8 cellular contexts compared by ENCODE assay signal in the genomic region with DNA sequence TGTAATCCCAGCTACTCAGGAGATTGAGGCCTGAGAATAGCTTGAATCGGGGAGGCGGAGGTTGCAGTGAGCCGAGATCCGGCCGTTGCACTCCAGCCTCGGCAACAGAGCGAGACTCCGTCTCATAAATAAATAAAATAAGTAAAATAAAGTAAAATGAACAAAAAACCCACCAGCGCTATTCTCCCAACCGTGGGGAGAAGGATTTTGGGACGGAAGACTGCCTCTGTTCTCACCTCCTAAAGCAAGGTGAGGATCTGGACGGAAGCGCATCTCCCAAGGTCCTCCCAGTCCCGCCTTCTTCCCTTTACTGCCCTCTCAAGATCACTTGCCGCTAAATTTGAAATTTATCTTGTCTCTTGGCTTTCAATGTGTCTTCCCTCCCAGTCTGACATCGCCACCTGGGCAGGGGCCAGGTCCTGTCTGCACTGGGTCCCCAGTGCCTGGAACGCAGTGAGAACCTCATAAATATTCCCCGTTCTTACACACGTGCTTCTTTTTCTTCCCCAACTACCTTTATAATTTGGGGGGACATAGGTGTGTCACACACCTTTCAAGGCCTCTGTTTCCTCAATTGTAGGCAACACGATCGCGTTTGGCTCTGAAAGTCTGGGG. TPM values are rescaled to one million over a fixed set of nuclear protein-coding genes. Genes with fewer than 3 reads are reported as not detected.
DNase-seq lines count a peak whose midpoint lies in the region; FAIRE-seq and TF ChIP-seq lines count a peak whose summit lies in the region.

No MANE protein-coding gene starts in this region.

- H3K9ac ChIP-seq in endothelial cell of umbilical vein (replicated peaks; ENCODE audit: extremely low read depth, insufficient read depth, low read length), result peak overlapping the region; percentile 25

- 92% methylated on average over 22 of the region's 22 CpGs for WGBS in small intestine, 3 donors

- H3K4me1 ChIP-seq in Caco-2 (peaks cover 21% of the 10 kb centered on the region), Peyer's patch (peaks cover 0 to 44% (median 18%) of the 10 kb centered on the region in 4 donors), endothelial cell of umbilical vein (ENCODE audit: control insufficient read depth, extremely low read depth, insufficient read depth, low read length) (peaks cover 55% of the 10 kb centered on the region), small intestine (ENCODE audit: control insufficient read depth in 2 of 2, insufficient read depth in 1 of 2, low read depth in 1 of 2, low read length in 1 of 2) (peaks cover 0 to 10% of the 10 kb centered on the region in 2 donors)

- H3K4me1 Mint-ChIP-seq in Caco-2 (ENCODE audit: low read depth, unreplicated experiment), result peaks cover 12% of the 10 kb centered on the region
- H3K4me1 Mint-ChIP-seq in progenitor cell of endocrine pancreas (ENCODE audit: low read depth), result peaks cover 35% of the 10 kb centered on the region

- intact Hi-C loops in Caco-2 (cut with micrococcal nuclease; ENCODE audit: unreplicated experiment), result loop anchor here (2.0 kb wide), 1 partner anchor 17 kb away; no protein-coding TSS in a partner anchor
- intact Hi-C loops in endothelial cell of umbilical vein (cut with micrococcal nuclease), result no loop called here

- POLR2A ChIA-PET in Caco-2 (lab: Charles Lee) (no interaction called here), endothelial cell of umbilical vein (lab: Charles Lee) (no interaction called here)

- no peak for TF ChIP-seq CTCF in Caco-2 (IDR thresholded peaks at IDR 0.05; ENCODE audit: insufficient read depth in 1 of 2, low read depth in 1 of 2, low read length in 1 of 2, severe bottlenecking in 1 of 2, unreplicated experiment in 1 of 2)
- TF ChIP-seq CTCF in Peyer's patch (IDR thresholded peaks at IDR 0.05), result no peak
- no peak for TF ChIP-seq CTCF in endothelial cell of umbilical vein (IDR thresholded peaks at IDR 0.05; ENCODE audit: extremely low read depth in 1 of 2, insufficient read depth in 1 of 2, low read depth in 1 of 2, low read length in 2 of 2)
- TF ChIP-seq CTCF in progenitor cell of endocrine pancreas (IDR thresholded peaks at IDR 0.05; ENCODE audit: unreplicated experiment), result no peak

- CTCF ChIA-PET in Caco-2 (lab: Charles Lee), result no interaction called here
- CTCF ChIA-PET in endothelial cell of umbilical vein (lab: Charles Lee), result interaction anchor here (0.9 to 1.5 kb wide), 2 partner anchors 16 to 23 kb away, joined by 3 to 4 read pairs; partner anchors contain the start of gene GIPC1

- no peak overlapping the region for H2AFZ ChIP-seq in endothelial cell of umbilical vein (ENCODE audit: low read depth, low read length)

- H3K4me3 Mint-ChIP-seq in Caco-2 (ENCODE audit: unreplicated experiment) (peak overlapping the region; percentile 37), progenitor cell of endocrine pancreas (ENCODE audit: low read depth) (no peak overlapping the region)

- no peak for FAIRE-seq in endothelial cell of umbilical vein (lab: Jason Lieb, UNC)
- FAIRE-seq in small intestine (lab: Jason Lieb, UNC), result no peak

- no peaks in the 10 kb centered on the region for H3K9me1 ChIP-seq in endothelial cell of umbilical vein (replicated peaks; ENCODE audit: control insufficient read depth, extremely low read depth, insufficient read depth, low read length)

- dilution Hi-C loops in endothelial cell of umbilical vein (cut with MboI; ENCODE audit: extremely low pct_ligation_motif_present, low sequenced_read_pairs), result no loop called here

- peak overlapping the region; percentile 99 to 100 (median 100) for H3K27ac ChIP-seq in Peyer's patch
- H3K27ac ChIP-seq in endothelial cell of umbilical vein (ENCODE audit: insufficient read depth, low read depth, low read length), result peak overlapping the region; percentile 81
- peak overlapping the region in 1 of 2 donors; percentile 96 for H3K27ac ChIP-seq in small intestine (ENCODE audit: low read depth in 1 of 2, low read length in 1 of 2)

- H3K4me2 ChIP-seq in endothelial cell of umbilical vein (ENCODE audit: insufficient read depth, low read length), result no peak overlapping the region

- H3K36me3 Mint-ChIP-seq in Caco-2 (ENCODE audit: insufficient read depth, unreplicated experiment) (peaks cover 47% of the 10 kb centered on the region), progenitor cell of endocrine pancreas (ENCODE audit: insufficient read depth) (peaks cover 18% of the 10 kb centered on the region)

- no peaks in the 10 kb centered on the region for H3K27me3 ChIP-seq in Caco-2 (replicated peaks; ENCODE audit: control insufficient read depth, insufficient read depth, low read length)
- no peaks in the 10 kb centered on the region for H3K27me3 ChIP-seq in Peyer's patch
- no peaks in the 10 kb centered on the region for H3K27me3 ChIP-seq in endothelial cell of umbilical vein (ENCODE audit: control insufficient read depth in 2 of 2, insufficient read depth in 2 of 2, low read length in 2 of 2)
- H3K27me3 ChIP-seq in small intestine (ENCODE audit: control insufficient read depth in 2 of 2, insufficient read depth in 2 of 2, low read length in 2 of 2), result no peaks in the 10 kb centered on the region

- H3K4me3 ChIP-seq in Caco-2 (ENCODE audit: low read depth, low read length), result no peak overlapping the region
- H3K4me3 ChIP-seq in Peyer's patch, result peak overlapping the region in 2 of 4 donors; percentile 31 to 97
- no peak overlapping the region for H3K4me3 ChIP-seq in endothelial cell of umbilical vein (replicated peaks in 1 of 3; ENCODE audit: insufficient read depth in 1 of 3, low read depth in 1 of 3, low read length in 3 of 3)
- no peak overlapping the region for H3K4me3 ChIP-seq in small intestine (ENCODE audit: low read depth in 1 of 2, low read length in 2 of 2)

- H3K9me3 Mint-ChIP-seq in Caco-2 (ENCODE audit: unreplicated experiment), result no peaks in the 10 kb centered on the region
- H3K9me3 Mint-ChIP-seq in progenitor cell of endocrine pancreas (ENCODE audit: low read depth), result no peaks in the 10 kb centered on the region

- H3K27ac Mint-ChIP-seq in Caco-2 (ENCODE audit: unreplicated experiment) (peak overlapping the region; percentile 84), progenitor cell of endocrine pancreas (peak overlapping the region; percentile 91)

- BruUV-seq in Caco-2 (replicated peaks; lab: Mats Ljungman, UMichigan) (no TSS peak), endothelial cell of umbilical vein (replicated peaks; lab: Mats Ljungman, UMichigan) (no TSS peak)

- no peaks in the 10 kb centered on the region for H4K20me1 ChIP-seq in endothelial cell of umbilical vein (replicated peaks; ENCODE audit: control insufficient read depth, extremely low read depth, insufficient read depth, low read length)

- DNase-seq in Caco-2, result no peak
- no peak for DNase-seq in Peyer's patch
- DNase-seq in endothelial cell of umbilical vein (ENCODE audit: low read depth, low spot score), result no peak
- DNase-seq in progenitor cell of endocrine pancreas (ENCODE audit: low spot score, unreplicated experiment), result no peak
- no peak for DNase-seq in small intestine
- no peak for DNase-seq in activated CD4-positive, CD25-positive, alpha-beta regulatory T cell (lab: John Stamatoyannopoulos, UW)
- no peak for DNase-seq in NCI-H2029 treated with DMSO at 0.1 percent for 48 hours (lab: John Stamatoyannopoulos, UW)
- DNase-seq in stimulated activated CD4-positive, alpha-beta T cell treated with anti-CD3 and anti-CD28 coated beads, Interleukin-4, amount 100 ng/mL, for 4 hours, result no peak

- H3K36me3 ChIP-seq in Caco-2 (ENCODE audit: control insufficient read depth, insufficient read depth, low read length) (peaks cover 6% of the 10 kb centered on the region), Peyer's patch (peaks cover 0 to 20% (median 0%) of the 10 kb centered on the region in 3 donors), endothelial cell of umbilical vein (ENCODE audit: control insufficient read depth in 2 of 2, extremely low read depth in 1 of 2, insufficient read depth in 2 of 2, low read length in 2 of 2) (peaks cover 12 to 13% of the 10 kb centered on the region in 2 experiments), small intestine (ENCODE audit: control insufficient read depth in 2 of 2, insufficient read depth in 2 of 2, low read length in 2 of 2) (peaks cover 4 to 7% of the 10 kb centered on the region in 2 donors)

- H3K9me3 ChIP-seq in Caco-2 (no peaks in the 10 kb centered on the region), Peyer's patch (no peaks in the 10 kb centered on the region), endothelial cell of umbilical vein (replicated peaks; ENCODE audit: control insufficient read depth, insufficient read depth, low read length) (no peaks in the 10 kb centered on the region), small intestine (ENCODE audit: control insufficient read depth, low read depth) (no peaks in the 10 kb centered on the region)

- peaks cover 33% of the 10 kb centered on the region for H3K79me2 ChIP-seq in endothelial cell of umbilical vein (ENCODE audit: control insufficient read depth, insufficient read depth, low read length)

- H3K27me3 Mint-ChIP-seq in Caco-2 (ENCODE audit: insufficient read depth, unreplicated experiment), result no peaks in the 10 kb centered on the region
- H3K27me3 Mint-ChIP-seq in progenitor cell of endocrine pancreas, result no peaks in the 10 kb centered on the region

- TF ChIP-seq POLR2A in Peyer's patch (IDR thresholded peaks at IDR 0.05) (no peak), endothelial cell of umbilical vein (IDR thresholded peaks at IDR 0.05; ENCODE audit: low read depth, low read length) (no peak)

RNA-seq across cellular contexts. Expression of gene DNAJB1, which starts 1.2 kb away (rescaled TPM):
- 79.5 and 80.2 TPM in 2 replicates for total RNA-seq in Caco-2 (2022)
- 10 to 100 TPM; 34.5 to 60.2 (median 54.1) TPM for total RNA-seq in Peyer's patch
- 55.8 and 58.6 TPM in 2 replicates for total RNA-seq in endothelial cell of umbilical vein
- polyA plus RNA-seq in endothelial cell of umbilical vein, result 49.4 and 59.8 TPM in 2 replicates
- 53.9 and 57.8 TPM in 2 replicates for polyA plus RNA-seq in endothelial cell of umbilical vein (2011; cell fraction: cytosol; rRNA removed)
- 29.2 and 33.8 TPM in 2 replicates for polyA plus RNA-seq in endothelial cell of umbilical vein (2011; cell fraction: nucleus; rRNA removed)
- polyA plus RNA-seq in endothelial cell of umbilical vein (2012), result 54.7 and 65.1 TPM in 2 replicates
- 44.9 and 48.7 TPM in 2 replicates for polyA minus RNA-seq in endothelial cell of umbilical vein
- 45.8 TPM for polyA minus RNA-seq in endothelial cell of umbilical vein (2011; cell fraction: cytosol; rRNA and poly(A)+ RNA removed)
- polyA minus RNA-seq in endothelial cell of umbilical vein (2011; cell fraction: nucleus; rRNA and poly(A)+ RNA removed), result 14.2 and 15.0 TPM in 2 replicates
- total RNA-seq in progenitor cell of endocrine pancreas, result 94.7 and 97.0 TPM in 2 replicates
- 10 to 100 TPM; 39.4 to 45.3 (median 43.2) TPM for polyA plus RNA-seq in small intestine

RNA-seq across cellular contexts. Expression of gene TECR, which starts 10.0 kb away (rescaled TPM):
- total RNA-seq in Caco-2 (2022) (294 and 300 TPM in 2 replicates), Peyer's patch (100 to 1,000 TPM in 1 of 4 donors, 10 to 100 TPM in 3; 24.8 to 103 (median 78.7) TPM), endothelial cell of umbilical vein (109 and 110 TPM in 2 replicates), progenitor cell of endocrine pancreas (170 and 186 TPM in 2 replicates)
- polyA plus RNA-seq in endothelial cell of umbilical vein (193 and 231 TPM in 2 replicates), small intestine (100 to 1,000 TPM; 147 to 234 (median 165) TPM)
- 84.4 and 92.2 TPM in 2 replicates for polyA plus RNA-seq in endothelial cell of umbilical vein (2011; cell fraction: cytosol; rRNA removed)
- 86.2 and 88.0 TPM in 2 replicates for polyA plus RNA-seq in endothelial cell of umbilical vein (2011; cell fraction: nucleus; rRNA removed)
- polyA plus RNA-seq in endothelial cell of umbilical vein (2012), result 75.8 and 79.0 TPM in 2 replicates
- polyA minus RNA-seq in endothelial cell of umbilical vein, result 99.0 and 116 TPM in 2 replicates
- 376 TPM for polyA minus RNA-seq in endothelial cell of umbilical vein (2011; cell fraction: cytosol; rRNA and poly(A)+ RNA removed)
- polyA minus RNA-seq in endothelial cell of umbilical vein (2011; cell fraction: nucleus; rRNA and poly(A)+ RNA removed), result 30.6 and 38.0 TPM in 2 replicates

RNA-seq across cellular contexts. Expression of gene GIPC1, which starts 23.4 kb away (rescaled TPM):
- total RNA-seq in Caco-2 (2022), result 98.7 and 105 TPM in 2 replicates
- total RNA-seq in Peyer's patch, result 10 to 100 TPM; 45.8 to 68.5 (median 65.2) TPM
- 102 and 108 TPM in 2 replicates for total RNA-seq in endothelial cell of umbilical vein
- polyA plus RNA-seq in endothelial cell of umbilical vein, result 141 and 159 TPM in 2 replicates
- polyA plus RNA-seq in endothelial cell of umbilical vein (2011; cell fraction: cytosol; rRNA removed), result 65.4 and 106 TPM in 2 replicates
- 65.6 and 67.3 TPM in 2 replicates for polyA plus RNA-seq in endothelial cell of umbilical vein (2011; cell fraction: nucleus; rRNA removed)
- polyA plus RNA-seq in endothelial cell of umbilical vein (2012), result 76.4 and 123 TPM in 2 replicates
- 39.1 and 62.3 TPM in 2 replicates for polyA minus RNA-seq in endothelial cell of umbilical vein
- polyA minus RNA-seq in endothelial cell of umbilical vein (2011; cell fraction: cytosol; rRNA and poly(A)+ RNA removed), result 84.5 TPM
- 16.2 and 32.9 TPM in 2 replicates for polyA minus RNA-seq in endothelial cell of umbilical vein (2011; cell fraction: nucleus; rRNA and poly(A)+ RNA removed)
- 66.5 and 77.4 TPM in 2 replicates for total RNA-seq in progenitor cell of endocrine pancreas
- polyA plus RNA-seq in small intestine, result 10 to 100 TPM; 64.0 to 91.2 (median 66.5) TPM

RNA-seq across cellular contexts. Expression of gene PTGER1, which starts 44.2 kb away (rescaled TPM):
- total RNA-seq in Caco-2 (2022) (0.20 and 0.74 TPM in 2 replicates), Peyer's patch (not detected), endothelial cell of umbilical vein (0.40 and 0.53 TPM in 2 replicates), progenitor cell of endocrine pancreas (0.34 and 0.84 TPM in 2 replicates)
- polyA plus RNA-seq in endothelial cell of umbilical vein (0.21 and 0.48 TPM in 2 replicates), small intestine (under 1 TPM in 1 of 3 donors, not detected in 2; 0.64 TPM)
- 0.08 and 0.17 TPM in 2 replicates for polyA plus RNA-seq in endothelial cell of umbilical vein (2011; cell fraction: cytosol; rRNA removed)
- polyA plus RNA-seq in endothelial cell of umbilical vein (2011; cell fraction: nucleus; rRNA removed), result 0.13 TPM in 1 of 2 replicates, not detected in the other
- polyA plus RNA-seq in endothelial cell of umbilical vein (2012), result 0.19 TPM in 1 of 2 replicates, not detected in the other
- polyA minus RNA-seq in endothelial cell of umbilical vein, result not detected in 2 replicates
- not detected for polyA minus RNA-seq in endothelial cell of umbilical vein (2011; cell fraction: cytosol; rRNA and poly(A)+ RNA removed)
- polyA minus RNA-seq in endothelial cell of umbilical vein (2011; cell fraction: nucleus; rRNA and poly(A)+ RNA removed), result not detected in 2 replicates

RNA-seq across cellular contexts. Expression of gene NDUFB7, which starts 52.5 kb away (rescaled TPM):
- total RNA-seq in Caco-2 (2022) (158 and 173 TPM in 2 replicates), Peyer's patch (100 to 1,000 TPM; 275 to 432 (median 358) TPM), endothelial cell of umbilical vein (170 and 177 TPM in 2 replicates), progenitor cell of endocrine pancreas (117 and 120 TPM in 2 replicates)
- polyA plus RNA-seq in endothelial cell of umbilical vein (655 and 916 TPM in 2 replicates), small intestine (100 to 1,000 TPM; 597 to 818 (median 651) TPM)
- polyA plus RNA-seq in endothelial cell of umbilical vein (2011; cell fraction: cytosol; rRNA removed), result 304 and 482 TPM in 2 replicates
- 91.3 and 158 TPM in 2 replicates for polyA plus RNA-seq in endothelial cell of umbilical vein (2011; cell fraction: nucleus; rRNA removed)
- 112 and 205 TPM in 2 replicates for polyA plus RNA-seq in endothelial cell of umbilical vein (2012)
- 73.0 and 77.9 TPM in 2 replicates for polyA minus RNA-seq in endothelial cell of umbilical vein
- polyA minus RNA-seq in endothelial cell of umbilical vein (2011; cell fraction: cytosol; rRNA and poly(A)+ RNA removed), result 132 TPM
- polyA minus RNA-seq in endothelial cell of umbilical vein (2011; cell fraction: nucleus; rRNA and poly(A)+ RNA removed), result 10.6 and 25.2 TPM in 2 replicates
